1 cellular context compared by ENCODE assay signal in the genomic region with DNA sequence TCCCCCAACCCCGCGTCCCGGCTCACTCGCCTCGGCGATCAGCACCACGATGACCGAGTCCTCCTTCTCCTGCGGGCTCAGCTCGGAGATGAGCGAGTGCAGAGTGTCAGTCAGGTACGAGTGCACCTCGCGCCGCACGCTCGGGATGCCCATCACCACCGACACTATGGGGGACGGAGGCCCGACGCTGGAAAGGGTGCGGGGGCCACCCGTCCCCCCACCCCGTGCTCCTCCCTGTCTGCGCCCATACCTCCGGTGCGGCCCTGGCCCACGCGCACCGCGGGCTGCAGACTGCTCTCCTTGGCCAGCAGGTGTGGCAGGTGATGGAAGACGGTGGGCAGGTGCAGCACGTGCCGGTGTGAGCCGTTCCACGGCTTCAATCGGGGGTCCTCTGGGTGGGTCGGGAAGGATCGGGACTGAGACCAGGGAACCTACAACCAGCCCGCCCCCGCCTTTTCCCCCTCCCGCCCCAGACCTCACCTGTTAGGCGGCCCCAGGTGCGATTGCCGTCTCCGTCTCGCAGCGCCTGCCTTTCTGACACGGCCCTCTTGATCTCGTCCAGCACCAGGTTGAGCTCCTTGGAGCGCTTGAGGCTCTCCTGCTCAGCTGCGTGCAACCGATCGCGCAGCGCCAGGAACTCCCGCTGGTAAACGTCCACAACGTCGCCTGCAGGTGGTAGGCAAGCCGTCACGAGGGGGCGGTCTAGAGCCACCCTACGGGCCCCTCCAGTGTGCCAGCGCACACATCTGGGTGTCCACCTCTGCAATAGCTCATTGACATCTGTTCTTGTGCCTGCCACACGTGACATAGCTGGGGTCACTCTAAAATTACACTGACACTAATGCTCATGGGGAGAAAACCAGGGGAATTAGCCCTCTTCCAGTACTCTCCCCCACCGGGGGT.
TF ChIP-seq lines count a peak whose summit lies in the region.

No MANE protein-coding gene starts in this region.

TF ChIP-seq in WTC11, 78 proteins besides CTCF, POLR2A, EP300 and RAD21 (continued from another document):
- TF ChIP-seq, protein P1, sequence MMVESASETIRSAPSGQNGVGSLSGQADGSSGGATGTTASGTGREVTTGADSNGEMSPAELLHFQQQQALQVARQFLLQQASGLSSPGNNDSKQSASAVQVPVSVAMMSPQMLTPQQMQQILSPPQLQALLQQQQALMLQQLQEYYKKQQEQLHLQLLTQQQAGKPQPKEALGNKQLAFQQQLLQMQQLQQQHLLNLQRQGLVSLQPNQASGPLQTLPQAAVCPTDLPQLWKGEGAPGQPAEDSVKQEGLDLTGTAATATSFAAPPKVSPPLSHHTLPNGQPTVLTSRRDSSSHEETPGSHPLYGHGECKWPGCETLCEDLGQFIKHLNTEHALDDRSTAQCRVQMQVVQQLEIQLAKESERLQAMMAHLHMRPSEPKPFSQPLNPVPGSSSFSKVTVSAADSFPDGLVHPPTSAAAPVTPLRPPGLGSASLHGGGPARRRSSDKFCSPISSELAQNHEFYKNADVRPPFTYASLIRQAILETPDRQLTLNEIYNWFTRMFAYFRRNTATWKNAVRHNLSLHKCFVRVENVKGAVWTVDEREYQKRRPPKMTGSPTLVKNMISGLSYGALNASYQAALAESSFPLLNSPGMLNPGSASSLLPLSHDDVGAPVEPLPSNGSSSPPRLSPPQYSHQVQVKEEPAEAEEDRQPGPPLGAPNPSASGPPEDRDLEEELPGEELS (CRISPR knock-in tag; IDR thresholded peaks at IDR 0.05) = no peak
- TF ChIP-seq GABPB1 (CRISPR knock-in tag; IDR thresholded peaks at IDR 0.05) = no peak
- TF ChIP-seq, protein P2, sequence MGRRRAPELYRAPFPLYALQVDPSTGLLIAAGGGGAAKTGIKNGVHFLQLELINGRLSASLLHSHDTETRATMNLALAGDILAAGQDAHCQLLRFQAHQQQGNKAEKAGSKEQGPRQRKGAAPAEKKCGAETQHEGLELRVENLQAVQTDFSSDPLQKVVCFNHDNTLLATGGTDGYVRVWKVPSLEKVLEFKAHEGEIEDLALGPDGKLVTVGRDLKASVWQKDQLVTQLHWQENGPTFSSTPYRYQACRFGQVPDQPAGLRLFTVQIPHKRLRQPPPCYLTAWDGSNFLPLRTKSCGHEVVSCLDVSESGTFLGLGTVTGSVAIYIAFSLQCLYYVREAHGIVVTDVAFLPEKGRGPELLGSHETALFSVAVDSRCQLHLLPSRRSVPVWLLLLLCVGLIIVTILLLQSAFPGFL (CRISPR knock-in tag; IDR thresholded peaks at IDR 0.05; ENCODE audit: borderline replicate concordance) = no peak
- TF ChIP-seq TP53 (CRISPR knock-in tag; IDR thresholded peaks at IDR 0.05) = no peak
- TF ChIP-seq ZNF423 (CRISPR knock-in tag; IDR thresholded peaks at IDR 0.05) = no peak
- TF ChIP-seq ATF1 (CRISPR knock-in tag; IDR thresholded peaks at IDR 0.05) = no peak
- TF ChIP-seq FOXP1 (CRISPR knock-in tag; IDR thresholded peaks at IDR 0.05; ENCODE audit: borderline replicate concordance) = no peak
- TF ChIP-seq, protein P3, sequence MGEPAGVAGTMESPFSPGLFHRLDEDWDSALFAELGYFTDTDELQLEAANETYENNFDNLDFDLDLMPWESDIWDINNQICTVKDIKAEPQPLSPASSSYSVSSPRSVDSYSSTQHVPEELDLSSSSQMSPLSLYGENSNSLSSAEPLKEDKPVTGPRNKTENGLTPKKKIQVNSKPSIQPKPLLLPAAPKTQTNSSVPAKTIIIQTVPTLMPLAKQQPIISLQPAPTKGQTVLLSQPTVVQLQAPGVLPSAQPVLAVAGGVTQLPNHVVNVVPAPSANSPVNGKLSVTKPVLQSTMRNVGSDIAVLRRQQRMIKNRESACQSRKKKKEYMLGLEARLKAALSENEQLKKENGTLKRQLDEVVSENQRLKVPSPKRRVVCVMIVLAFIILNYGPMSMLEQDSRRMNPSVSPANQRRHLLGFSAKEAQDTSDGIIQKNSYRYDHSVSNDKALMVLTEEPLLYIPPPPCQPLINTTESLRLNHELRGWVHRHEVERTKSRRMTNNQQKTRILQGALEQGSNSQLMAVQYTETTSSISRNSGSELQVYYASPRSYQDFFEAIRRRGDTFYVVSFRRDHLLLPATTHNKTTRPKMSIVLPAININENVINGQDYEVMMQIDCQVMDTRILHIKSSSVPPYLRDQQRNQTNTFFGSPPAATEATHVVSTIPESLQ (CRISPR knock-in tag; IDR thresholded peaks at IDR 0.05) = no peak
- TF ChIP-seq PRRX2 (CRISPR knock-in tag; IDR thresholded peaks at IDR 0.05) = no peak
- TF ChIP-seq, protein P4, sequence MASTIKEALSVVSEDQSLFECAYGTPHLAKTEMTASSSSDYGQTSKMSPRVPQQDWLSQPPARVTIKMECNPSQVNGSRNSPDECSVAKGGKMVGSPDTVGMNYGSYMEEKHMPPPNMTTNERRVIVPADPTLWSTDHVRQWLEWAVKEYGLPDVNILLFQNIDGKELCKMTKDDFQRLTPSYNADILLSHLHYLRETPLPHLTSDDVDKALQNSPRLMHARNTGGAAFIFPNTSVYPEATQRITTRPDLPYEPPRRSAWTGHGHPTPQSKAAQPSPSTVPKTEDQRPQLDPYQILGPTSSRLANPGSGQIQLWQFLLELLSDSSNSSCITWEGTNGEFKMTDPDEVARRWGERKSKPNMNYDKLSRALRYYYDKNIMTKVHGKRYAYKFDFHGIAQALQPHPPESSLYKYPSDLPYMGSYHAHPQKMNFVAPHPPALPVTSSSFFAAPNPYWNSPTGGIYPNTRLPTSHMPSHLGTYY (CRISPR knock-in tag; IDR thresholded peaks at IDR 0.05) = no peak
- TF ChIP-seq ZNF317 (CRISPR knock-in tag; IDR thresholded peaks at IDR 0.05; ENCODE audit: borderline replicate concordance, low read depth) = peak; percentile 91
- no peak for TF ChIP-seq TEAD4 (CRISPR knock-in tag; IDR thresholded peaks at IDR 0.05)
- TF ChIP-seq, protein P5, sequence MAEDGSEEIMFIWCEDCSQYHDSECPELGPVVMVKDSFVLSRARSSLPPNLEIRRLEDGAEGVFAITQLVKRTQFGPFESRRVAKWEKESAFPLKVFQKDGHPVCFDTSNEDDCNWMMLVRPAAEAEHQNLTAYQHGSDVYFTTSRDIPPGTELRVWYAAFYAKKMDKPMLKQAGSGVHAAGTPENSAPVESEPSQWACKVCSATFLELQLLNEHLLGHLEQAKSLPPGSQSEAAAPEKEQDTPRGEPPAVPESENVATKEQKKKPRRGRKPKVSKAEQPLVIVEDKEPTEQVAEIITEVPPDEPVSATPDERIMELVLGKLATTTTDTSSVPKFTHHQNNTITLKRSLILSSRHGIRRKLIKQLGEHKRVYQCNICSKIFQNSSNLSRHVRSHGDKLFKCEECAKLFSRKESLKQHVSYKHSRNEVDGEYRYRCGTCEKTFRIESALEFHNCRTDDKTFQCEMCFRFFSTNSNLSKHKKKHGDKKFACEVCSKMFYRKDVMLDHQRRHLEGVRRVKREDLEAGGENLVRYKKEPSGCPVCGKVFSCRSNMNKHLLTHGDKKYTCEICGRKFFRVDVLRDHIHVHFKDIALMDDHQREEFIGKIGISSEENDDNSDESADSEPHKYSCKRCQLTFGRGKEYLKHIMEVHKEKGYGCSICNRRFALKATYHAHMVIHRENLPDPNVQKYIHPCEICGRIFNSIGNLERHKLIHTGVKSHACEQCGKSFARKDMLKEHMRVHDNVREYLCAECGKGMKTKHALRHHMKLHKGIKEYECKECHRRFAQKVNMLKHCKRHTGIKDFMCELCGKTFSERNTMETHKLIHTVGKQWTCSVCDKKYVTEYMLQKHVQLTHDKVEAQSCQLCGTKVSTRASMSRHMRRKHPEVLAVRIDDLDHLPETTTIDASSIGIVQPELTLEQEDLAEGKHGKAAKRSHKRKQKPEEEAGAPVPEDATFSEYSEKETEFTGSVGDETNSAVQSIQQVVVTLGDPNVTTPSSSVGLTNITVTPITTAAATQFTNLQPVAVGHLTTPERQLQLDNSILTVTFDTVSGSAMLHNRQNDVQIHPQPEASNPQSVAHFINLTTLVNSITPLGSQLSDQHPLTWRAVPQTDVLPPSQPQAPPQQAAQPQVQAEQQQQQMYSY (CRISPR knock-in tag; IDR thresholded peaks at IDR 0.05) = no peak
- no peak for TF ChIP-seq SOX15 (CRISPR knock-in tag; IDR thresholded peaks at IDR 0.05)
- TF ChIP-seq, protein P6, sequence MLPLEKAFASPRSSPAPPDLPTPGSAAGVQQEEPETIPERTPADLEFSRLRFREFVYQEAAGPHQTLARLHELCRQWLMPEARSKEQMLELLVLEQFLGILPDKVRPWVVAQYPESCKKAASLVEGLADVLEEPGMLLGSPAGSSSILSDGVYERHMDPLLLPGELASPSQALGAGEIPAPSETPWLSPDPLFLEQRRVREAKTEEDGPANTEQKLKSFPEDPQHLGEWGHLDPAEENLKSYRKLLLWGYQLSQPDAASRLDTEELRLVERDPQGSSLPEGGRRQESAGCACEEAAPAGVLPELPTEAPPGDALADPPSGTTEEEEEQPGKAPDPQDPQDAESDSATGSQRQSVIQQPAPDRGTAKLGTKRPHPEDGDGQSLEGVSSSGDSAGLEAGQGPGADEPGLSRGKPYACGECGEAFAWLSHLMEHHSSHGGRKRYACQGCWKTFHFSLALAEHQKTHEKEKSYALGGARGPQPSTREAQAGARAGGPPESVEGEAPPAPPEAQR (CRISPR knock-in tag; IDR thresholded peaks at IDR 0.05) = no peak
- TF ChIP-seq, protein P7, sequence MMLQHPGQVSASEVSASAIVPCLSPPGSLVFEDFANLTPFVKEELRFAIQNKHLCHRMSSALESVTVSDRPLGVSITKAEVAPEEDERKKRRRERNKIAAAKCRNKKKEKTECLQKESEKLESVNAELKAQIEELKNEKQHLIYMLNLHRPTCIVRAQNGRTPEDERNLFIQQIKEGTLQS (CRISPR knock-in tag; conservative IDR thresholded peaks at IDR 0.05) = no peak
- TF ChIP-seq, protein P8, sequence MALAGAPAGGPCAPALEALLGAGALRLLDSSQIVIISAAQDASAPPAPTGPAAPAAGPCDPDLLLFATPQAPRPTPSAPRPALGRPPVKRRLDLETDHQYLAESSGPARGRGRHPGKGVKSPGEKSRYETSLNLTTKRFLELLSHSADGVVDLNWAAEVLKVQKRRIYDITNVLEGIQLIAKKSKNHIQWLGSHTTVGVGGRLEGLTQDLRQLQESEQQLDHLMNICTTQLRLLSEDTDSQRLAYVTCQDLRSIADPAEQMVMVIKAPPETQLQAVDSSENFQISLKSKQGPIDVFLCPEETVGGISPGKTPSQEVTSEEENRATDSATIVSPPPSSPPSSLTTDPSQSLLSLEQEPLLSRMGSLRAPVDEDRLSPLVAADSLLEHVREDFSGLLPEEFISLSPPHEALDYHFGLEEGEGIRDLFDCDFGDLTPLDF (CRISPR knock-in tag; IDR thresholded peaks at IDR 0.05) = no peak
- no peak for TF ChIP-seq MYBL2 (CRISPR knock-in tag; IDR thresholded peaks at IDR 0.05)
- no peak for TF ChIP-seq OVOL2 (CRISPR knock-in tag; IDR thresholded peaks at IDR 0.05; ENCODE audit: borderline replicate concordance)
- TF ChIP-seq, protein P9, sequence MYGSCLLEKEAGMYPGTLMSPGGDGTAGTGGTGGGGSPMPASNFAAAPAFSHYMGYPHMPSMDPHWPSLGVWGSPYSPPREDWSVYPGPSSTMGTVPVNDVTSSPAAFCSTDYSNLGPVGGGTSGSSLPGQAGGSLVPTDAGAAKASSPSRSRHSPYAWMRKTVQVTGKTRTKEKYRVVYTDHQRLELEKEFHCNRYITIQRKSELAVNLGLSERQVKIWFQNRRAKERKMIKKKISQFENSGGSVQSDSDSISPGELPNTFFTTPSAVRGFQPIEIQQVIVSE (CRISPR knock-in tag; IDR thresholded peaks at IDR 0.05; ENCODE audit: borderline replicate concordance) = no peak
- TF ChIP-seq, protein P10, sequence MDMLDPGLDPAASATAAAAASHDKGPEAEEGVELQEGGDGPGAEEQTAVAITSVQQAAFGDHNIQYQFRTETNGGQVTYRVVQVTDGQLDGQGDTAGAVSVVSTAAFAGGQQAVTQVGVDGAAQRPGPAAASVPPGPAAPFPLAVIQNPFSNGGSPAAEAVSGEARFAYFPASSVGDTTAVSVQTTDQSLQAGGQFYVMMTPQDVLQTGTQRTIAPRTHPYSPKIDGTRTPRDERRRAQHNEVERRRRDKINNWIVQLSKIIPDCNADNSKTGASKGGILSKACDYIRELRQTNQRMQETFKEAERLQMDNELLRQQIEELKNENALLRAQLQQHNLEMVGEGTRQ (CRISPR knock-in tag; IDR thresholded peaks at IDR 0.05) = peak; percentile 22
- TF ChIP-seq, protein P11, sequence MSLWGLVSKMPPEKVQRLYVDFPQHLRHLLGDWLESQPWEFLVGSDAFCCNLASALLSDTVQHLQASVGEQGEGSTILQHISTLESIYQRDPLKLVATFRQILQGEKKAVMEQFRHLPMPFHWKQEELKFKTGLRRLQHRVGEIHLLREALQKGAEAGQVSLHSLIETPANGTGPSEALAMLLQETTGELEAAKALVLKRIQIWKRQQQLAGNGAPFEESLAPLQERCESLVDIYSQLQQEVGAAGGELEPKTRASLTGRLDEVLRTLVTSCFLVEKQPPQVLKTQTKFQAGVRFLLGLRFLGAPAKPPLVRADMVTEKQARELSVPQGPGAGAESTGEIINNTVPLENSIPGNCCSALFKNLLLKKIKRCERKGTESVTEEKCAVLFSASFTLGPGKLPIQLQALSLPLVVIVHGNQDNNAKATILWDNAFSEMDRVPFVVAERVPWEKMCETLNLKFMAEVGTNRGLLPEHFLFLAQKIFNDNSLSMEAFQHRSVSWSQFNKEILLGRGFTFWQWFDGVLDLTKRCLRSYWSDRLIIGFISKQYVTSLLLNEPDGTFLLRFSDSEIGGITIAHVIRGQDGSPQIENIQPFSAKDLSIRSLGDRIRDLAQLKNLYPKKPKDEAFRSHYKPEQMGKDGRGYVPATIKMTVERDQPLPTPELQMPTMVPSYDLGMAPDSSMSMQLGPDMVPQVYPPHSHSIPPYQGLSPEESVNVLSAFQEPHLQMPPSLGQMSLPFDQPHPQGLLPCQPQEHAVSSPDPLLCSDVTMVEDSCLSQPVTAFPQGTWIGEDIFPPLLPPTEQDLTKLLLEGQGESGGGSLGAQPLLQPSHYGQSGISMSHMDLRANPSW (CRISPR knock-in tag; conservative IDR thresholded peaks at IDR 0.05; ENCODE audit: low read depth) = 0 out of 2 replicates have a peak, but pooled peaks have one; percentile 16
- no peak for TF ChIP-seq CBFB (CRISPR knock-in tag; IDR thresholded peaks at IDR 0.05; ENCODE audit: low read depth)
- TF ChIP-seq NFYB (CRISPR knock-in tag; conservative IDR thresholded peaks at IDR 0.05; ENCODE audit: low read depth) = no peak
- TF ChIP-seq RELA (CRISPR knock-in tag; IDR thresholded peaks at IDR 0.05; ENCODE audit: borderline replicate concordance) = 0 out of 2 replicates have a peak, but pooled peaks have one; percentile 65
